11 cellular contexts compared by ENCODE assay signal in genomic region chr14:36550899-36551298, GRCh38. TPM values are rescaled to one million over a fixed set of nuclear protein-coding genes. Genes with fewer than 3 reads are reported as not detected.
"Had no signal": no experiment of that assay in that cellular context is flagged by ENCODE, and none has a peak within 500 bp of the region (broad histone marks: within the 10 kb centered on the region; RNA-seq: fewer than 3 reads in every experiment).

No MANE protein-coding gene starts in this region.

- H3K9ac ChIP-seq: GM23248 had no signal

- FAIRE-seq: H1, H54 had no signal

- H3K27ac Mint-ChIP-seq: GM23338, H9, HFFc6 had no signal

- H3K9me3 ChIP-seq: HAP-1 had no signal

- H3K27ac ChIP-seq: GM23248 had no signal

- H2AFZ ChIP-seq: GM23248, GM23338 had no signal

- H3K36me3 ChIP-seq: HAP-1 had no signal

- H3K4me3 Mint-ChIP-seq: GM23338, H9, HFFc6 had no signal

- H3K4me2 ChIP-seq: GM23338 had no signal

- DNase-seq: GM23248, GOT3, H7, H9, HCEC 1CT, HFFc6 had no signal

- H3K4me3 ChIP-seq: GM23248, GM23338, HAP-1 had no signal

- H3K4me1 ChIP-seq: HAP-1 had no signal

- ATAC-seq: GM23338, HCT116 had no signal

RNA-seq across cellular contexts. Expression of gene NKX2-1, which starts 30.9 kb away (rescaled TPM):
- total RNA-seq: GM23248, GM23338, H1, H9, HFFc6 had no signal
- polyA plus RNA-seq: GM23248, GM23338, H1 had no signal

RNA-seq across cellular contexts. Expression of gene NKX2-8, which starts 31.5 kb away (rescaled TPM):
- total RNA-seq: GM23248, H1, H7, H9, HFFc6 had no signal
- polyA plus RNA-seq: GM23248, GM23338, H1 had no signal
